ENCODE assay signal across 7 cellular contexts in genomic region chr6:1405221-1405620, GRCh38. TPM values are rescaled to one million over a fixed set of nuclear protein-coding genes. Genes with fewer than 3 reads are reported as not detected.
"Had no signal": no experiment of that assay in that cellular context is flagged by ENCODE, and none has a peak within 500 bp of the region (broad histone marks: within the 10 kb centered on the region; RNA-seq: fewer than 3 reads in every experiment).

No MANE protein-coding gene starts in this region.

- H3K27ac ChIP-seq: GM23248 had no signal

- H3K4me3 ChIP-seq: GM23248, K562 had no signal

- DNase-seq: GM23248, GOT3, H9, HCEC 1CT, IMR-90 had no signal

- ATAC-seq: K562 had no signal

RNA-seq across cellular contexts. Expression of gene FOXF2, which starts 15.8 kb away (rescaled TPM):
- total RNA-seq: H9, HT-29, K562 had no signal
- polyA plus RNA-seq: K562 had no signal
